ENCODE assay signal across 18 cellular contexts in genomic region chr7:105345003-105345402, GRCh38. TPM values are rescaled to one million over a fixed set of nuclear protein-coding genes. Genes with fewer than 3 reads are reported as not detected.
A peak's percentile ranks its signal among the peaks of the same experiment; 100 is the strongest.
DNase-seq lines count a peak whose midpoint lies in the region; ATAC-seq, FAIRE-seq and TF ChIP-seq lines count a peak whose summit lies in the region.
"Had no signal": no experiment of that assay in that cellular context is flagged by ENCODE, and none has a peak within 500 bp of the region (broad histone marks: within the 10 kb centered on the region; RNA-seq: fewer than 3 reads in every experiment).

No MANE protein-coding gene starts in this region.

- H3K36me3 Mint-ChIP-seq in activated naive CD4-positive, alpha-beta T cell treated with anti-CD3 and anti-CD28 coated beads for 36 hours (ENCODE audit: low read depth) = no peaks in the 10 kb centered on the region

- no peak for TF ChIP-seq EP300 in GM12878 (IDR thresholded peaks at IDR 0.05; ENCODE audit: borderline replicate concordance in 1 of 2, control insufficient read depth in 1 of 2, low read depth in 2 of 2, low read length in 2 of 2)

- H3K4me2 ChIP-seq in OCI-LY3 (ENCODE audit: low read length) (peak overlapping the region; percentile 35), GM12878 (ENCODE audit: control insufficient read depth, insufficient read depth) (no peak overlapping the region; the same call in 1 of the 2 replicates)

- H3K27me3 ChIP-seq in OCI-LY3 (ENCODE audit: low read depth, low read length) (no peaks in the 10 kb centered on the region), GM12878 (replicated peaks in 1 of 2; ENCODE audit: control insufficient read depth in 2 of 2, insufficient read depth in 2 of 2, low read length in 1 of 2) (no peaks in the 10 kb centered on the region)
- H3K27me3 ChIP-seq: dorsolateral prefrontal cortex, gastrocnemius medialis, stomach, upper lobe of left lung had no signal

- peak; percentile 62 for DNase-seq in activated naive CD4-positive, alpha-beta T cell treated with anti-CD3 and anti-CD28 coated beads for 36 hours
- no peak for DNase-seq in activated naive CD4-positive, alpha-beta T cell treated with Interleukin-2 at 50 U/mL for 16 hours
- DNase-seq in GM12878 (ENCODE audit: low read depth, low spot score) = no peak
- no peak for DNase-seq in stimulated activated naive CD8-positive, alpha-beta T cell treated with anti-CD3 and anti-CD28 coated beads, Interleukin-15, Interleukin-2, amounts not matched to agents 100 U/mL and 50 U/mL, for 24 hours
- no peak for DNase-seq in NCI-H1105 (lab: John Stamatoyannopoulos, UW)
- DNase-seq in DMS79 (lab: John Stamatoyannopoulos, UW) = no peak
- DNase-seq in NCI-H1930 (lab: John Stamatoyannopoulos, UW) = no peak
- DNase-seq: COR-L47, dorsolateral prefrontal cortex, gastrocnemius medialis, H7, left colon, NCI-H1694, stomach had no signal

- peaks cover 63% of the 10 kb centered on the region for H3K4me1 Mint-ChIP-seq in activated naive CD4-positive, alpha-beta T cell treated with anti-CD3 and anti-CD28 coated beads for 36 hours (ENCODE audit: low read depth)

- H3K9me3 ChIP-seq in OCI-LY3 (ENCODE audit: insufficient read depth, low read length) (no peaks in the 10 kb centered on the region), GM12878 (replicated peaks; ENCODE audit: control insufficient read depth, insufficient read depth, low read length) (no peaks in the 10 kb centered on the region)
- H3K9me3 ChIP-seq: gastrocnemius medialis, stomach, upper lobe of left lung had no signal

- FAIRE-seq in GM12878 (lab: Jason Lieb, UNC) = peak; percentile 47
- FAIRE-seq: HepG2 had no signal

- H4K20me1 ChIP-seq in OCI-LY3 (ENCODE audit: insufficient read depth, low read length) (peaks cover 21% of the 10 kb centered on the region), GM12878 (ENCODE audit: control insufficient read depth, insufficient read depth) (no peaks in the 10 kb centered on the region)

- no peak overlapping the region for H3K9ac ChIP-seq in OCI-LY3 (ENCODE audit: low read length)
- H3K9ac ChIP-seq in GM12878 (ENCODE audit: control insufficient read depth, insufficient read depth, low read length) = no peak overlapping the region

- H3K27ac ChIP-seq in OCI-LY3 (ENCODE audit: low read length) = no peak overlapping the region
- no peak overlapping the region for H3K27ac ChIP-seq in GM12878 (ENCODE audit: control insufficient read depth, insufficient read depth)
- H3K27ac ChIP-seq: dorsolateral prefrontal cortex, gastrocnemius medialis, RWPE1 had no signal

- TF ChIP-seq POLR2A in GM12878 (IDR thresholded peaks at IDR 0.05; ENCODE audit: low read depth, low read length) = no peak

- in situ Hi-C loops in GM12878 (cut with MboI) = no loop called here

- ATAC-seq in GM12878 = peak; percentile 72
- peak; percentile 25 for ATAC-seq in stimulated activated naive CD8-positive, alpha-beta T cell treated with anti-CD3 and anti-CD28 coated beads, Interleukin-15, Interleukin-2, amounts not matched to agents 100 U/mL and 50 U/mL, for 24 hours
- ATAC-seq: gastrocnemius medialis, HepG2, left colon had no signal

- peak overlapping the region; percentile 74 for H3K27ac Mint-ChIP-seq in activated naive CD4-positive, alpha-beta T cell treated with anti-CD3 and anti-CD28 coated beads for 36 hours

- no peaks in the 10 kb centered on the region for H3K27me3 Mint-ChIP-seq in activated naive CD4-positive, alpha-beta T cell treated with anti-CD3 and anti-CD28 coated beads for 36 hours (ENCODE audit: low read depth)

- 50% methylated on average over 2 of the region's 3 CpGs for WGBS in GM12878 (ENCODE audit: insufficient coverage, insufficient replicate concordance, low lambda C conversion rate, missing lambda C conversion rate)

- H3K4me3 Mint-ChIP-seq in activated naive CD4-positive, alpha-beta T cell treated with anti-CD3 and anti-CD28 coated beads for 36 hours = no peak overlapping the region

- TF ChIP-seq RAD21 in GM12878 (IDR thresholded peaks at IDR 0.05; ENCODE audit: insufficient read depth, low read depth, low read length) = no peak

- intact Hi-C loops in activated naive CD4-positive, alpha-beta T cell treated with anti-CD3 and anti-CD28 coated beads for 36 hours (cut with micrococcal nuclease) = loop anchor here (1.0 to 5.0 kb wide), 11 partner anchors 47 to 1547 kb away; no protein-coding TSS in a partner anchor
- intact Hi-C loops in GM12878 (cut with micrococcal nuclease; ENCODE audit: unreplicated experiment) = no loop called here

- BruUV-seq in GM12878 (replicated peaks; lab: Mats Ljungman, UMichigan) = no TSS peak

- SMC1A ChIA-PET in GM12878 (lab: Charles Lee; ENCODE audit: uncharacterized antibody, unreplicated experiment) = interaction anchor here (0.8 to 2.4 kb wide), 12 partner anchors 11 to 244 kb away, joined by 3 to 9 read pairs (median 4); no protein-coding TSS in a partner anchor

- TF ChIP-seq CTCF in OCI-LY3 (IDR thresholded peaks at IDR 0.05; ENCODE audit: low read depth, low read length) (no peak), GM12878 (IDR thresholded peaks at IDR 0.05 in 2 of 3, conservative IDR thresholded peaks at IDR 0.05 in 1 of 3; ENCODE audit: control insufficient read depth in 2 of 3, extremely low read depth in 1 of 3, insufficient read depth in 1 of 3, low read depth in 3 of 3, low read length in 3 of 3) (no peak)

- H3K4me3 ChIP-seq in OCI-LY3 (ENCODE audit: low read length) (no peak overlapping the region), GM12878 (no peak overlapping the region)
- H3K4me3 ChIP-seq: dorsolateral prefrontal cortex, gastrocnemius medialis, stomach, upper lobe of left lung had no signal

- POLR2A ChIA-PET in GM12878 (lab: Charles Lee) = interaction anchor here (0.7 to 1.5 kb wide), 4 partner anchors 8 to 120 kb away, joined by 3 to 5 read pairs (median 4); no protein-coding TSS in a partner anchor

- H3K79me2 ChIP-seq in OCI-LY3 (ENCODE audit: low read length) = peaks cover 45% of the 10 kb centered on the region
- peaks cover 11% of the 10 kb centered on the region for H3K79me2 ChIP-seq in GM12878 (ENCODE audit: control insufficient read depth, insufficient read depth, low read length)

- RAD21 ChIA-PET in GM12878 (lab: Charles Lee; ENCODE audit: unreplicated experiment) = interaction anchor here (0.6 to 2.0 kb wide), 8 partner anchors 9 to 462 kb away, joined by 3 to 7 read pairs (median 4); no protein-coding TSS in a partner anchor

- no peaks in the 10 kb centered on the region for H3K9me3 Mint-ChIP-seq in activated naive CD4-positive, alpha-beta T cell treated with anti-CD3 and anti-CD28 coated beads for 36 hours

- CTCF ChIA-PET in activated naive CD4-positive, alpha-beta T cell treated with anti-CD3 and anti-CD28 coated beads for 36 hours (lab: Charles Lee) = interaction anchor here (0.9 to 1.1 kb wide), 3 partner anchors 25 to 191 kb away, joined by 3 read pairs; no protein-coding TSS in a partner anchor
- CTCF ChIA-PET in GM12878 (lab: Yijun Ruan, JAX) = interaction anchor here (0.7 to 1.4 kb wide), 9 partner anchors 10 to 287 kb away, joined by 3 to 6 read pairs (median 3); no protein-coding TSS in a partner anchor

- peaks cover 16% of the 10 kb centered on the region for H3K4me1 ChIP-seq in OCI-LY3 (ENCODE audit: low read length)
- H3K4me1 ChIP-seq in GM12878 (ENCODE audit: control insufficient read depth, insufficient read depth, low read length) = peaks cover 12% of the 10 kb centered on the region

- no peak overlapping the region for H2AFZ ChIP-seq in OCI-LY3 (ENCODE audit: low read depth, low read length)
- no peak overlapping the region for H2AFZ ChIP-seq in GM12878 (ENCODE audit: control insufficient read depth, low read depth, low read length)

- no peaks in the 10 kb centered on the region for H3K36me3 ChIP-seq in OCI-LY3 (replicated peaks; ENCODE audit: low read depth, low read length)
- H3K36me3 ChIP-seq in GM12878 (ENCODE audit: control insufficient read depth in 2 of 2, insufficient read depth in 2 of 2, low read length in 1 of 2) = no peaks in the 10 kb centered on the region
- H3K36me3 ChIP-seq: gastrocnemius medialis, stomach, upper lobe of left lung had no signal

TF ChIP-seq in GM12878, 131 proteins besides CTCF, POLR2A, EP300 and RAD21 (continues in another document):
- TF ChIP-seq ZBED1 (IDR thresholded peaks at IDR 0.05; ENCODE audit: borderline replicate concordance) = no peak
- TF ChIP-seq WRNIP1 (IDR thresholded peaks at IDR 0.05; ENCODE audit: borderline replicate concordance, low read depth, low read length) = no peak
- no peak for TF ChIP-seq CBX5 (IDR thresholded peaks at IDR 0.05; ENCODE audit: low read depth)
- 0 out of 2 replicates have a peak, but pooled peaks have one; percentile 26 for TF ChIP-seq NR2F1 (conservative IDR thresholded peaks at IDR 0.05)

RNA-seq across cellular contexts. Expression of gene SRPK2, which starts 43.7 kb away (rescaled TPM):
- 10 to 100 TPM; 41.1 to 43.3 TPM for total RNA-seq in activated naive CD4-positive, alpha-beta T cell treated with anti-CD3 and anti-CD28 coated beads for 36 hours
- total RNA-seq in GM12878 (2013; cell fraction: nucleolus; rRNA removed) = 88.2 and 88.5 TPM in 2 replicates
- 23.3 and 26.5 TPM in 2 replicates for total RNA-seq in GM12878 (2014; rRNA removed)
- total RNA-seq in GM12878 (2014; rRNA removed; fragmentation: Illumina TruSeq; extraction: Trizol) = 26.6 and 26.7 TPM in 2 replicates
- total RNA-seq in GM12878 (2021) = 30.2 and 32.8 TPM in 2 replicates
- polyA plus RNA-seq in GM12878 (2011; ENCODE audit: low read depth) = 13.9 TPM
- polyA plus RNA-seq in GM12878 (2011; rRNA removed) = 20.4 and 26.5 TPM in 2 replicates
- 8.8 and 12.5 TPM in 2 replicates for polyA plus RNA-seq in GM12878 (2011; cell fraction: cytosol; rRNA removed)
- polyA plus RNA-seq in GM12878 (2011; cell fraction: nucleus; rRNA removed) = 12.7 and 18.8 TPM in 2 replicates
- polyA plus RNA-seq in GM12878 (2012) = 16.8 and 19.6 TPM in 2 replicates
- 25.4 and 25.7 TPM in 2 replicates for polyA plus RNA-seq in GM12878 (2014; fragmentation: Illumina TruSeq; extraction: Trizol)
- polyA plus RNA-seq in GM12878 (2014; fragmentation: Nextera tagmentation; extraction: Ambion mirVana) = 10 to 100 TPM; 14.2 to 21.5 TPM
- 12.4 and 13.2 TPM in 2 replicates for polyA plus RNA-seq in GM12878 (2014; rRNA removed)
- polyA plus RNA-seq in GM12878 (2016; fragmentation: Nextera tagmentation; extraction: Ambion mirVana) = 10 to 100 TPM; 25.7 to 28.6 TPM
- polyA minus RNA-seq in GM12878 (2011; rRNA and poly(A)+ RNA removed) = 22.7 and 27.8 TPM in 2 replicates
- polyA minus RNA-seq in GM12878 (2011; cell fraction: cytosol; rRNA and poly(A)+ RNA removed) = 6.7 and 7.4 TPM in 2 replicates
- polyA minus RNA-seq in GM12878 (2011; cell fraction: nucleus; rRNA and poly(A)+ RNA removed) = 19.2 and 25.5 TPM in 2 replicates
